ENCODE assay signal across 1 cellular context in genomic region chr11:20016526-20016925, GRCh38.
A peak's percentile ranks its signal among the peaks of the same experiment; 100 is the strongest.
TF ChIP-seq lines count a peak whose summit lies in the region.

No MANE protein-coding gene starts in this region.

TF ChIP-seq in H1, 55 proteins besides CTCF, POLR2A, EP300 and RAD21:
- TF ChIP-seq SIRT6 (IDR thresholded peaks at IDR 0.05; ENCODE audit: low read length) (no peak), JUND (IDR thresholded peaks at IDR 0.05; ENCODE audit: low read length) (0 out of 2 replicates have a peak, but pooled peaks have one; percentile 37), CBX8 (IDR thresholded peaks at IDR 0.05; ENCODE audit: borderline replicate concordance, low read depth, low read length) (no peak), TCF12 (IDR thresholded peaks at IDR 0.05; ENCODE audit: low read depth, low read length) (peak; percentile 59; the same call in 1 of the 2 replicates), SIN3A (conservative IDR thresholded peaks at IDR 0.05 in 1 of 2, IDR thresholded peaks at IDR 0.05 in 1 of 2; ENCODE audit: low read depth in 1 of 2, low read length in 2 of 2) (no peak)
